8 cellular contexts compared by ENCODE assay signal in genomic region chr19:29665215-29665825, GRCh38. TPM values are rescaled to one million over a fixed set of nuclear protein-coding genes. Genes with fewer than 3 reads are reported as not detected.
A peak's percentile ranks its signal among the peaks of the same experiment; 100 is the strongest.
DNase-seq lines count a peak whose midpoint lies in the region; ATAC-seq, FAIRE-seq and TF ChIP-seq lines count a peak whose summit lies in the region.

A gene with protein sequence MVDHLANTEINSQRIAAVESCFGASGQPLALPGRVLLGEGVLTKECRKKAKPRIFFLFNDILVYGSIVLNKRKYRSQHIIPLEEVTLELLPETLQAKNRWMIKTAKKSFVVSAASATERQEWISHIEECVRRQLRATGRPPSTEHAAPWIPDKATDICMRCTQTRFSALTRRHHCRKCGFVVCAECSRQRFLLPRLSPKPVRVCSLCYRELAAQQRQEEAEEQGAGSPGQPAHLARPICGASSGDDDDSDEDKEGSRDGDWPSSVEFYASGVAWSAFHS (plus strand): TSS chr19:29665461. CDS start chr19:29673840, 8,379 bp downstream.

- H3K27ac ChIP-seq in CD4-positive, alpha-beta T cell (ENCODE audit: low read depth, low read length), result peak within 1 kb of the TSS; percentile 85
- H3K27ac ChIP-seq in endodermal cell (ENCODE audit: low read depth, low read length), result no peak within 1 kb of the TSS

- no peak within 1 kb of the TSS for H3K9ac ChIP-seq in endodermal cell (ENCODE audit: extremely low read depth, low read length, poor library complexity, severe bottlenecking)

- peak; percentile 63 for ATAC-seq in CD4-positive, alpha-beta T cell (ENCODE audit: poor library complexity)
- peak; percentile 91 for ATAC-seq in HG03432 (IDR thresholded peaks at IDR 0.05; ENCODE audit: unreplicated experiment)
- peak; percentile 86 for ATAC-seq in activated CD8-positive, alpha-beta memory T cell treated with anti-CD3 and anti-CD28 coated beads, Interleukin-2, amount 10 ng/mL, durations not matched to agents 7 days and 5 days

- POLR2A ChIA-PET in CD4-positive, alpha-beta T cell (lab: Charles Lee), result interaction anchor here (0.9 to 5.7 kb wide), 14 partner anchors 7 to 277 kb away, joined by 3 to 104 read pairs (median 5); partner anchors contain the start of genes C19orf12, POP4 and URI1

- WGBS in endodermal cell (ENCODE audit: insufficient coverage in 1 of 2, insufficient read length in 1 of 2), 2 experiments, result 0% methylated on average over 11 to 75 of the region's 75 CpGs

- no peaks in the 10 kb centered on the region for H3K9me3 Mint-ChIP-seq in CD4-positive, alpha-beta T cell
- H3K9me3 Mint-ChIP-seq in activated CD8-positive, alpha-beta memory T cell treated with anti-CD3 and anti-CD28 coated beads, Interleukin-2, amount 10 ng/mL, durations not matched to agents 7 days and 5 days (ENCODE audit: low read depth), result no peaks in the 10 kb centered on the region
- H3K9me3 Mint-ChIP-seq in endodermal cell, result no peaks in the 10 kb centered on the region
- no peaks in the 10 kb centered on the region for H3K9me3 Mint-ChIP-seq in mesothelial cell of epicardium

- H3K4me3 ChIP-seq in endodermal cell (ENCODE audit: low read length), result peak within 1 kb of the TSS; percentile 76

- no peaks in the 10 kb centered on the region for H3K9me3 ChIP-seq in CD4-positive, alpha-beta T cell (ENCODE audit: control insufficient read depth, low read length)
- H3K9me3 ChIP-seq in endodermal cell (ENCODE audit: control insufficient read depth, low read length), result no peaks in the 10 kb centered on the region

- peak; percentile 17 for TF ChIP-seq CTCF in CD4-positive, alpha-beta T cell (IDR thresholded peaks at IDR 0.05)
- no peak for TF ChIP-seq CTCF in endodermal cell (conservative IDR thresholded peaks at IDR 0.05)
- no peak for TF ChIP-seq CTCF in mesothelial cell of epicardium (IDR thresholded peaks at IDR 0.05; ENCODE audit: unreplicated experiment)

- peak; percentile 57 for FAIRE-seq in GM19239 (lab: Jason Lieb, UNC)

- H3K4me1 ChIP-seq in endodermal cell (ENCODE audit: control insufficient read depth, insufficient read depth, low read length), result peaks cover 4% of the 10 kb centered on the region

- DNase-seq in CD4-positive, alpha-beta T cell, result peak; percentile 52 to 86 (median 74)
- DNase-seq in GM19239 (ENCODE audit: insufficient read length, low spot score) (peak; percentile 94), NOMO-1 treated with dmso at 0.1 percent for 144 hours (lab: John Stamatoyannopoulos, UW; ENCODE audit: unreplicated experiment) (peak; percentile 81), endodermal cell (peak; percentile 96), mesothelial cell of epicardium (ENCODE audit: low spot score in 2 of 2, unreplicated experiment in 2 of 2) (peak; percentile 72 to 93)
- peak; percentile 91 for DNase-seq in activated CD8-positive, alpha-beta memory T cell treated with anti-CD3 and anti-CD28 coated beads, Interleukin-2, amount 10 ng/mL, durations not matched to agents 7 days and 5 days
- DNase-seq in stimulated activated CD8-positive, alpha-beta memory T cell treated with anti-CD3 and anti-CD28 coated beads, Interleukin-15, amount 100 ng/mL, for 4 hours (ENCODE audit: low read depth in 2 of 2), result peak; percentile 59 to 66

- CTCF ChIA-PET in CD4-positive, alpha-beta T cell (lab: Charles Lee), result interaction anchor here (1.0 to 5.5 kb wide), 7 partner anchors 8 to 58 kb away, joined by 3 to 33 read pairs (median 7); partner anchors contain the start of gene POP4
- CTCF ChIA-PET in activated CD8-positive, alpha-beta memory T cell treated with anti-CD3 and anti-CD28 coated beads, Interleukin-2, amount 10 ng/mL, durations not matched to agents 7 days and 5 days (lab: Charles Lee), result interaction anchor here (0.7 to 12.5 kb wide), 16 partner anchors 15 to 78 kb away, joined by 3 to 196 read pairs (median 7); partner anchors contain the start of genes C19orf12 and POP4

- no peaks in the 10 kb centered on the region for H3K27me3 Mint-ChIP-seq in CD4-positive, alpha-beta T cell
- H3K27me3 Mint-ChIP-seq in activated CD8-positive, alpha-beta memory T cell treated with anti-CD3 and anti-CD28 coated beads, Interleukin-2, amount 10 ng/mL, durations not matched to agents 7 days and 5 days, result no peaks in the 10 kb centered on the region
- H3K27me3 Mint-ChIP-seq in endodermal cell (ENCODE audit: insufficient read depth) (peaks cover 6% of the 10 kb centered on the region), mesothelial cell of epicardium (ENCODE audit: low read depth) (peaks cover 25% of the 10 kb centered on the region)

- peaks cover 76% of the 10 kb centered on the region for H3K4me1 Mint-ChIP-seq in CD4-positive, alpha-beta T cell (ENCODE audit: low read depth)
- peaks cover 63% of the 10 kb centered on the region for H3K4me1 Mint-ChIP-seq in activated CD8-positive, alpha-beta memory T cell treated with anti-CD3 and anti-CD28 coated beads, Interleukin-2, amount 10 ng/mL, durations not matched to agents 7 days and 5 days
- H3K4me1 Mint-ChIP-seq in endodermal cell, result peaks cover 9% of the 10 kb centered on the region
- H3K4me1 Mint-ChIP-seq in mesothelial cell of epicardium, result peaks cover 45% of the 10 kb centered on the region

- no peaks in the 10 kb centered on the region for H3K36me3 ChIP-seq in endodermal cell (ENCODE audit: control insufficient read depth, insufficient read depth, low read length)

- peaks cover 26% of the 10 kb centered on the region for H3K36me3 Mint-ChIP-seq in CD4-positive, alpha-beta T cell (ENCODE audit: low read depth)
- peaks cover 24% of the 10 kb centered on the region for H3K36me3 Mint-ChIP-seq in activated CD8-positive, alpha-beta memory T cell treated with anti-CD3 and anti-CD28 coated beads, Interleukin-2, amount 10 ng/mL, durations not matched to agents 7 days and 5 days
- no peaks in the 10 kb centered on the region for H3K36me3 Mint-ChIP-seq in endodermal cell (ENCODE audit: low read depth)
- H3K36me3 Mint-ChIP-seq in mesothelial cell of epicardium, result no peaks in the 10 kb centered on the region

- no peaks in the 10 kb centered on the region for H3K27me3 ChIP-seq in CD4-positive, alpha-beta T cell (ENCODE audit: control insufficient read depth, insufficient read depth, low read length)
- H3K27me3 ChIP-seq in endodermal cell (ENCODE audit: control insufficient read depth, insufficient read depth, low read length, poor library complexity, severe bottlenecking), result peaks cover 22% of the 10 kb centered on the region

- peak within 1 kb of the TSS; percentile 98 for H3K27ac Mint-ChIP-seq in CD4-positive, alpha-beta T cell
- peak within 1 kb of the TSS; percentile 90 for H3K27ac Mint-ChIP-seq in activated CD8-positive, alpha-beta memory T cell treated with anti-CD3 and anti-CD28 coated beads, Interleukin-2, amount 10 ng/mL, durations not matched to agents 7 days and 5 days
- H3K27ac Mint-ChIP-seq in endodermal cell (no peak within 1 kb of the TSS), mesothelial cell of epicardium (no peak within 1 kb of the TSS)

- intact Hi-C loops in CD4-positive, alpha-beta T cell (cut with DNase I, micrococcal nuclease), result loop anchor here in 1 of 2 experiments (2.0 to 10.0 kb wide), 5 partner anchors 25 to 1871 kb away; partner anchors contain the start of genes CCNE1 and POP4

- H3K4me3 Mint-ChIP-seq in CD4-positive, alpha-beta T cell, result peak within 1 kb of the TSS; percentile 93
- peak within 1 kb of the TSS; percentile 85 for H3K4me3 Mint-ChIP-seq in activated CD8-positive, alpha-beta memory T cell treated with anti-CD3 and anti-CD28 coated beads, Interleukin-2, amount 10 ng/mL, durations not matched to agents 7 days and 5 days
- peak within 1 kb of the TSS; percentile 62 for H3K4me3 Mint-ChIP-seq in endodermal cell
- peak within 1 kb of the TSS; percentile 63 for H3K4me3 Mint-ChIP-seq in mesothelial cell of epicardium

RNA-seq across cellular contexts. Expression of the gene that starts here (rescaled TPM):
- 10 to 100 TPM; 37.5 to 41.0 TPM for total RNA-seq in CD4-positive, alpha-beta T cell
- total RNA-seq in activated CD8-positive, alpha-beta memory T cell treated with anti-CD3 and anti-CD28 coated beads, Interleukin-2, amount 10 ng/mL, durations not matched to agents 7 days and 5 days, result 10 to 100 TPM; 42.4 to 64.1 TPM
- total RNA-seq in endodermal cell, result 1 to 10 TPM; 2.6 to 2.8 TPM
- polyA plus RNA-seq in endodermal cell (2013, experiment 1 of 2), result 1.1 TPM
- polyA plus RNA-seq in endodermal cell (2013, experiment 2 of 2), result 0.62 TPM
- total RNA-seq in mesothelial cell of epicardium, result 0.47 to 0.92 TPM (median 0.64 TPM) in 3 replicates

Comparison
In these comparisons a context has a peak if more than half of its experiments do, and no peak if none do; other contexts are left out.
1. RNA of the gene that starts here (total RNA-seq): 42.4 to 64.1 TPM in activated CD8-positive, alpha-beta memory T cell treated with anti-CD3 and anti-CD28 coated beads, Interleukin-2, amount 10 ng/mL, durations not matched to agents 7 days and 5 days and 37.5 to 41.0 TPM in CD4-positive, alpha-beta T cell; 2.6 to 2.8 TPM in endodermal cell and 0.47 to 0.92 TPM in mesothelial cell of epicardium; every median in the first group is over 10 times any median in the second.
2. Peak in DNase-seq in mesothelial cell of epicardium; RNA of the gene not detected or under 1 TPM.
3. H3K27ac Mint-ChIP-seq: peak in CD4-positive, alpha-beta T cell (single experiment) and activated CD8-positive, alpha-beta memory T cell treated with anti-CD3 and anti-CD28 coated beads, Interleukin-2, amount 10 ng/mL, durations not matched to agents 7 days and 5 days (single experiment); none in endodermal cell (single experiment) and mesothelial cell of epicardium (single experiment).
4. Peak in every context shown above with its lines, with median percentiles within 50 percentile points of each other: ATAC-seq, DNase-seq and H3K4me3 Mint-ChIP-seq.